ENCODE assay signal across 17 cellular contexts in the genomic region with DNA sequence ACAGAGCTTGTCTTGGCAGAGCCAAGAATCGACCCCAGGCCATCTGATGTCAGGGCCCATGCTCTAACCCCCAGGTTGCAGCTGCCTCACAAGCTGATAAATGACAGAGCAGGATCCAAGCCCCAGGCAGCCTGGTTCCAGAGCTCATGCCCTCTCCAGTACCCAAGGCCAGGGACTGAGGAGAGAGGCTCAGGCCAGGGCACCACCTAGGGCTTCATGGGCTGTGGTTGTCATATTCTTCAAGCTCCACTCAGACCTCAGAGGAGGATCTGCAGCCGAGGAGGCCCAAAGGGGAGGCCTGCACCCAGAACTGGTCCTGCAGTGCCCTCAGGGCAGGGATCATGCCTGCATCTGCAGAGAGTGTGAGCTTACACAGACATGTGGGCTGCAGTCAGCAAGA.
DNase-seq lines count a peak whose midpoint lies in the region; ATAC-seq and TF ChIP-seq lines count a peak whose summit lies in the region.
"Had no signal": no experiment of that assay in that cellular context is flagged by ENCODE, and none has a peak within 500 bp of the region (broad histone marks: within the 10 kb centered on the region; RNA-seq: fewer than 3 reads in every experiment).

No MANE protein-coding gene starts in this region.

- CTCF ChIA-PET in naive thymus-derived CD4-positive, alpha-beta T cell (lab: Charles Lee) = no interaction called here

- no peaks in the 10 kb centered on the region for H3K36me3 ChIP-seq in naive thymus-derived CD4-positive, alpha-beta T cell (ENCODE audit: control insufficient read depth in 2 of 3, insufficient read depth in 3 of 3, low read length in 3 of 3)

- no peaks in the 10 kb centered on the region for H3K4me1 ChIP-seq in naive thymus-derived CD4-positive, alpha-beta T cell (ENCODE audit: control insufficient read depth in 2 of 2, insufficient read depth in 2 of 2, low read length in 2 of 2)

- TF ChIP-seq CTCF in GM13976 (IDR thresholded peaks at IDR 0.05; ENCODE audit: borderline replicate concordance, control extremely low read depth, extremely low read depth, insufficient read depth, missing control alignments) (no peak), endothelial cell (IDR thresholded peaks at IDR 0.05; ENCODE audit: unreplicated experiment) (no peak)

- intact Hi-C loops in naive thymus-derived CD4-positive, alpha-beta T cell (cut with micrococcal nuclease) = no loop called here

- no peaks in the 10 kb centered on the region for H3K9me3 Mint-ChIP-seq in endothelial cell (ENCODE audit: unreplicated experiment)
- peaks cover 0 to 23% (median 10%) of the 10 kb centered on the region in 11 donors for H3K9me3 Mint-ChIP-seq in naive thymus-derived CD4-positive, alpha-beta T cell

- no peak for ATAC-seq in HG03442 (IDR thresholded peaks at IDR 0.05; ENCODE audit: unreplicated experiment)
- no peak for ATAC-seq in naive thymus-derived CD4-positive, alpha-beta T cell
- ATAC-seq: Right ventricle myocardium inferior had no signal

- H3K36me3 Mint-ChIP-seq in endothelial cell (ENCODE audit: low read depth, unreplicated experiment) = no peaks in the 10 kb centered on the region
- H3K36me3 Mint-ChIP-seq in naive thymus-derived CD4-positive, alpha-beta T cell = peaks cover 0 to 16% (median 0%) of the 10 kb centered on the region in 5 donors

- no peak overlapping the region for H3K27ac Mint-ChIP-seq in endothelial cell (ENCODE audit: unreplicated experiment)
- H3K27ac Mint-ChIP-seq in naive thymus-derived CD4-positive, alpha-beta T cell = no peak overlapping the region

- H3K27me3 Mint-ChIP-seq in endothelial cell (ENCODE audit: unreplicated experiment) = no peaks in the 10 kb centered on the region
- H3K27me3 Mint-ChIP-seq in naive thymus-derived CD4-positive, alpha-beta T cell = peaks cover 0 to 44% (median 26%) of the 10 kb centered on the region in 5 donors

- no peaks in the 10 kb centered on the region for H3K4me1 Mint-ChIP-seq in endothelial cell (ENCODE audit: unreplicated experiment)
- no peaks in the 10 kb centered on the region for H3K4me1 Mint-ChIP-seq in naive thymus-derived CD4-positive, alpha-beta T cell

- no peaks in the 10 kb centered on the region for H3K27me3 ChIP-seq in naive thymus-derived CD4-positive, alpha-beta T cell (ENCODE audit: control insufficient read depth in 2 of 2, insufficient read depth in 2 of 2, low read length in 2 of 2)

- no peak overlapping the region for H3K27ac ChIP-seq in naive thymus-derived CD4-positive, alpha-beta T cell (ENCODE audit: low read depth, low read length)
- H3K27ac ChIP-seq: C4-2B, GM23248, PC-9 had no signal

- in situ Hi-C loops in GM13976 (cut with MboI; ENCODE audit: low sequenced_read_pairs, unreplicated experiment) = no loop called here

- peak; percentile 30 for DNase-seq in activated CD8-positive, alpha-beta memory T cell treated with anti-CD3 and anti-CD28 coated beads for 24 hours
- no peak for DNase-seq in activated CD8-positive, alpha-beta memory T cell treated with anti-CD3 and anti-CD28 coated beads, Interleukin-2, amount 50 U/mL, for 4 hours
- DNase-seq in GM13976 (ENCODE audit: low spot score) (peak; percentile 1), endothelial cell (ENCODE audit: low spot score) (peak; percentile 1), DMS53 treated with DMSO at 0.1 percent for 48 hours (lab: John Stamatoyannopoulos, UW; ENCODE audit: unreplicated experiment) (no peak)
- peak; percentile 16 for DNase-seq in stimulated activated CD8-positive, alpha-beta memory T cell treated with anti-CD3 and anti-CD28 coated beads, Interleukin-4, amount 100 ng/mL, for 48 hours
- no peak for DNase-seq in naive thymus-derived CD4-positive, alpha-beta T cell
- DNase-seq: DMS153, GM23248, Kasumi-1, NCI-H1105 treated with DMSO at 0.1 percent for 48 hours, NCI-H187 treated with DMSO at 0.1 percent for 48 hours, NCI-H774, PC-9 had no signal

- peaks cover 0 to 2% (median 0%) of the 10 kb centered on the region in 3 experiments for H3K9me3 ChIP-seq in naive thymus-derived CD4-positive, alpha-beta T cell (ENCODE audit: control insufficient read depth in 2 of 3, low read length in 3 of 3)

- H3K4me3 ChIP-seq in naive thymus-derived CD4-positive, alpha-beta T cell (ENCODE audit: low read length) = no peak overlapping the region
- H3K4me3 ChIP-seq: GM23248, PC-9 had no signal

- H3K4me3 Mint-ChIP-seq in endothelial cell (ENCODE audit: unreplicated experiment) = no peak overlapping the region
- no peak overlapping the region for H3K4me3 Mint-ChIP-seq in naive thymus-derived CD4-positive, alpha-beta T cell

- POLR2A ChIA-PET in naive thymus-derived CD4-positive, alpha-beta T cell (lab: Charles Lee) = no interaction called here

Comparison
In these comparisons a context has a peak if more than half of its experiments do, and no peak if none do; other contexts are left out.
1. DNase-seq: peak in activated CD8-positive, alpha-beta memory T cell treated with anti-CD3 and anti-CD28 coated beads for 24 hours (single experiment), GM13976 (single experiment), endothelial cell (single experiment) and stimulated activated CD8-positive, alpha-beta memory T cell treated with anti-CD3 and anti-CD28 coated beads, Interleukin-4, amount 100 ng/mL, for 48 hours (single experiment); none in activated CD8-positive, alpha-beta memory T cell treated with anti-CD3 and anti-CD28 coated beads, Interleukin-2, amount 50 U/mL, for 4 hours (single experiment), DMS53 treated with DMSO at 0.1 percent for 48 hours (single experiment) and naive thymus-derived CD4-positive, alpha-beta T cell (0 of 9).